Comparison of ENCODE assay signal across 1 cellular context in genomic region chr17:80455328-80455710, GRCh38.
A peak's percentile ranks its signal among the peaks of the same experiment; 100 is the strongest.
TF ChIP-seq lines count a peak whose summit lies in the region.

No MANE protein-coding gene starts in this region.

TF ChIP-seq in GM12878, 131 proteins besides CTCF, POLR2A, EP300 and RAD21 (continued from another document):
- TF ChIP-seq RELB (IDR thresholded peaks at IDR 0.05; ENCODE audit: low read depth) (peak; percentile 60), ZNF217 (IDR thresholded peaks at IDR 0.05) (no peak), RCOR1 (conservative IDR thresholded peaks at IDR 0.05; ENCODE audit: low read depth, low read length) (no peak), HDGF (IDR thresholded peaks at IDR 0.05) (peak; percentile 15; the same call in 1 of the 2 replicates), HSF1 (IDR thresholded peaks at IDR 0.05; ENCODE audit: low read depth, low read length) (no peak), IKZF2 (IDR thresholded peaks at IDR 0.05) (peak in 1 of 2 experiments; percentile 39; a peak in 2 of 4 replicates), MEF2A (IDR thresholded peaks at IDR 0.05; ENCODE audit: insufficient read depth, low read depth, low read length) (no peak), RAD51 (IDR thresholded peaks at IDR 0.05) (no peak), PRDM15 (CRISPR knock-in tag; IDR thresholded peaks at IDR 0.05) (no peak)
